Comparison of ENCODE assay signal across 8 cellular contexts in the genomic region with DNA sequence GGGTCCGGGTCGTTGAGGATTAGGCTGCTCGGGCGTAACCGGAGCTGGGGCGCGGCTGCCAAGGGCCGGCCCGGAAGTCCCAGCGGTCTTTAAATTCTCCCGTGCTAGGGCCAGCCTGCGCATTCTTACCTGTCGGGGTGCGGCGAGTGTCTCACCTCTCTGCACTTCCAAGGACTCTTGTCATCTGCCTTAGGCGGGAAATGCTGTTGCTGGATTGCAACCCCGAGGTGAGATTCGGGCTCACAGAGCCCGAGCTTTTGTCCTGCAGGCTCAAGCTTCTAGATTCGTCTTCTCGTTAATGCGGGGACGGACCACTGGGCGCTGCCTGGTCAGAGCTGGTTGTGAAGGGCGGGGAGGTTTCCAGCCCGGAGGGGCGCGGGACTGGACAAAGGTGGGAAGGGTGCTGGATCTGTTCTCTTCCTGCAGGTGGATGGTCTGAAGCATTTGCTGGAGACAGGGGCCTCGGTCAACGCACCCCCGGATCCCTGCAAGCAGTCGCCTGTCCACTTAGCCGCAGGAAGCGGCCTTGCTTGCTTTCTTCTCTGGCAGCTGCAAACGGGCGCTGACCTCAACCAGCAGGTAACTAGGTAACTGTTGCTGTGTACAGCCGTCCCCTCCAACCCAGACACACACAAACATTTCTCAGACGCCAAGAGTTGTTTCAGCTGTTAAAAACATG. TPM values are rescaled to one million over a fixed set of nuclear protein-coding genes. Genes with fewer than 3 reads are reported as not detected.
DNase-seq lines count a peak whose midpoint lies in the region; ATAC-seq and TF ChIP-seq lines count a peak whose summit lies in the region.

A gene with protein sequence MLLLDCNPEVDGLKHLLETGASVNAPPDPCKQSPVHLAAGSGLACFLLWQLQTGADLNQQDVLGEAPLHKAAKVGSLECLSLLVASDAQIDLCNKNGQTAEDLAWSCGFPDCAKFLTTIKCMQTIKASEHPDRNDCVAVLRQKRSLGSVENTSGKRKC (plus strand): TSS at position 118 of the 679 bp plus-strand sequence. CDS start 83 bp downstream, at position 201.

- H3K27ac Mint-ChIP-seq in dendritic cell treated with granulocyte-macrophage colony-stimulating factor and Interleukin-4, amounts not matched to agents 40 ng/mL and 50 ng/mL, for 4 days = peak within 1 kb of the TSS; percentile 84

- H3K27me3 Mint-ChIP-seq in dendritic cell treated with granulocyte-macrophage colony-stimulating factor and Interleukin-4, amounts not matched to agents 40 ng/mL and 50 ng/mL, for 4 days = peaks cover 2% of the 10 kb centered on the region

- no peak for TF ChIP-seq POLR2A in lower leg skin (IDR thresholded peaks at IDR 0.05)

- peak within 1 kb of the TSS; percentile 75 for H3K4me3 ChIP-seq in lower leg skin (ENCODE audit: low read depth, poor library complexity, severe bottlenecking)

- H3K4me3 Mint-ChIP-seq in dendritic cell treated with granulocyte-macrophage colony-stimulating factor and Interleukin-4, amounts not matched to agents 40 ng/mL and 50 ng/mL, for 4 days = peak within 1 kb of the TSS; percentile 84

- peaks cover 23% of the 10 kb centered on the region for H3K4me1 Mint-ChIP-seq in dendritic cell treated with granulocyte-macrophage colony-stimulating factor and Interleukin-4, amounts not matched to agents 40 ng/mL and 50 ng/mL, for 4 days (ENCODE audit: low read depth)

- peak; percentile 1 for ATAC-seq in HG02610 (IDR thresholded peaks at IDR 0.05; ENCODE audit: unreplicated experiment)
- no peak for ATAC-seq in HG02642 (IDR thresholded peaks at IDR 0.05; ENCODE audit: poor library complexity, unreplicated experiment)

- H3K9me3 Mint-ChIP-seq in dendritic cell treated with granulocyte-macrophage colony-stimulating factor and Interleukin-4, amounts not matched to agents 40 ng/mL and 50 ng/mL, for 4 days = no peaks in the 10 kb centered on the region

- peak within 1 kb of the TSS; percentile 100 for H3K27ac ChIP-seq in temporal lobe (ENCODE audit: low read depth, low read length)

- peaks cover 45% of the 10 kb centered on the region for H3K36me3 Mint-ChIP-seq in dendritic cell treated with granulocyte-macrophage colony-stimulating factor and Interleukin-4, amounts not matched to agents 40 ng/mL and 50 ng/mL, for 4 days (ENCODE audit: low read depth)

- no peak for TF ChIP-seq CTCF in lower leg skin (IDR thresholded peaks at IDR 0.05)

- 2 to 4% methylated on average over 25 to 35 of the region's 38 CpGs for WGBS in lower leg skin, 2 donors

- in situ Hi-C loops in Caki2 (cut with HindIII; ENCODE audit: low pct_unique_long_range_greater_than_20kb, low sequenced_read_pairs) = no loop called here

- DNase-seq in Caki2 (ENCODE audit: low read depth) (no peak), RKO (ENCODE audit: low spot score) (peak; percentile 65), lower leg skin (ENCODE audit: low spot score in 2 of 2) (no peak), COLO829 (ENCODE audit: low spot score) (no peak)

- intact Hi-C loops in dendritic cell treated with granulocyte-macrophage colony-stimulating factor and Interleukin-4, amounts not matched to agents 40 ng/mL and 50 ng/mL, for 4 days (cut with micrococcal nuclease) = loop anchor here (1.0 to 10.0 kb wide), 4 partner anchors 28 to 795 kb away; a partner anchor contains a TSS
- intact Hi-C loops in lower leg skin (cut with DNase I; ENCODE audit: low total_unique reads) = no loop called here

RNA-seq across cellular contexts. Expression of the gene that starts here (rescaled TPM):
- 15.3 and 36.6 TPM in 2 replicates for total RNA-seq in Caki2 (2014; rRNA removed; shearing (Covaris generic); ENCODE audit: low replicate concordance)
- total RNA-seq in lower leg skin = 10 to 100 TPM; 16.1 to 30.8 (median 22.1) TPM
- total RNA-seq in temporal lobe = 11.8 TPM
